ENCODE assay signal across 20 cellular contexts in genomic region chrX:16392597-16392996, GRCh38.
DNase-seq lines count a peak whose midpoint lies in the region; ATAC-seq, FAIRE-seq and TF ChIP-seq lines count a peak whose summit lies in the region.
"Had no signal": no experiment of that assay in that cellular context is flagged by ENCODE, and none has a peak within 500 bp of the region (broad histone marks: within the 10 kb centered on the region; RNA-seq: fewer than 3 reads in every experiment).

No MANE protein-coding gene starts in this region.

- no peak overlapping the region for H3K9ac ChIP-seq in astrocyte (ENCODE audit: low read length)
- H3K9ac ChIP-seq: BLaER1 treated with 17β-estradiol and CSF1 and Interleukin-3, amounts not matched to agents 10 nM and 100 nM; GM23248 had no signal

- no peaks in the 10 kb centered on the region for H3K36me3 Mint-ChIP-seq in astrocyte (ENCODE audit: low read depth, unreplicated experiment)
- no peaks in the 10 kb centered on the region for H3K36me3 Mint-ChIP-seq in activated T-cell treated with anti-CD3 and anti-CD28 coated beads, Interleukin-2, amount 50 U/mL, for 4 hours (ENCODE audit: insufficient read depth)
- H3K36me3 Mint-ChIP-seq: CD8-positive, alpha-beta T cell had no signal

- H2AFZ ChIP-seq in astrocyte (ENCODE audit: low read depth, low read length) (no peak overlapping the region), hepatocyte (no peak overlapping the region)
- H2AFZ ChIP-seq: GM23248 had no signal

- WGBS in hepatocyte (ENCODE audit: low lambda C conversion rate, missing lambda C conversion rate), result 98% methylated on average over 2 of the region's 2 CpGs

- no peaks in the 10 kb centered on the region for H4K20me1 ChIP-seq in astrocyte (ENCODE audit: insufficient read depth, low read length)
- no peaks in the 10 kb centered on the region for H4K20me1 ChIP-seq in hepatocyte (ENCODE audit: insufficient read depth, poor library complexity, severe bottlenecking)
- H4K20me1 ChIP-seq: BLaER1 treated with 17β-estradiol and CSF1 and Interleukin-3, amounts not matched to agents 10 nM and 100 nM had no signal

- H3K36me3 ChIP-seq in astrocyte (ENCODE audit: insufficient read depth, low read length) (no peaks in the 10 kb centered on the region), hepatocyte (replicated peaks; ENCODE audit: insufficient read depth, low read depth) (no peaks in the 10 kb centered on the region)
- H3K36me3 ChIP-seq: BLaER1 treated with 17β-estradiol and CSF1 and Interleukin-3, amounts not matched to agents 10 nM and 100 nM had no signal

- H3K4me3 ChIP-seq in astrocyte (ENCODE audit: insufficient read depth, low read depth, low read length), result no peak overlapping the region
- no peak overlapping the region for H3K4me3 ChIP-seq in hepatocyte
- H3K4me3 ChIP-seq: BLaER1 treated with 17β-estradiol and CSF1 and Interleukin-3, amounts not matched to agents 10 nM and 100 nM; GM23248 had no signal

- no peak overlapping the region for H3K27ac ChIP-seq in astrocyte (ENCODE audit: low read depth, low read length)
- H3K27ac ChIP-seq in hepatocyte, result no peak overlapping the region
- H3K27ac ChIP-seq: BLaER1 treated with 17β-estradiol and CSF1 and Interleukin-3, amounts not matched to agents 10 nM and 100 nM; GM23248 had no signal

- no peak overlapping the region for H3K27ac Mint-ChIP-seq in astrocyte (ENCODE audit: unreplicated experiment)
- H3K27ac Mint-ChIP-seq: B cell; CD8-positive, alpha-beta T cell had no signal

- H3K9me2 ChIP-seq in hepatocyte (replicated peaks; ENCODE audit: insufficient read depth), result no peaks in the 10 kb centered on the region

- ATAC-seq in activated T-cell treated with anti-CD3 and anti-CD28 coated beads, Interleukin-2, amount 50 U/mL, for 4 hours, result no peak
- ATAC-seq in HG03520 (IDR thresholded peaks at IDR 0.05; ENCODE audit: unreplicated experiment), result no peak
- ATAC-seq: CD8-positive, alpha-beta T cell had no signal

- no peaks in the 10 kb centered on the region for H3K27me3 Mint-ChIP-seq in astrocyte (ENCODE audit: low read depth, unreplicated experiment)
- H3K27me3 Mint-ChIP-seq in activated T-cell treated with anti-CD3 and anti-CD28 coated beads, Interleukin-2, amount 50 U/mL, for 4 hours (ENCODE audit: low read depth), result no peaks in the 10 kb centered on the region
- H3K27me3 Mint-ChIP-seq: B cell had no signal

- peak; percentile 50 for FAIRE-seq in G401.6 (lab: Jason Lieb, UNC)
- FAIRE-seq in astrocyte (lab: Jason Lieb, UNC), result peak; percentile 77
- FAIRE-seq in frontal cortex (lab: Jason Lieb, UNC), result peak; percentile 87
- FAIRE-seq: GM12892, GM18507 had no signal

- H3K9me3 Mint-ChIP-seq in astrocyte (ENCODE audit: unreplicated experiment), result no peaks in the 10 kb centered on the region
- no peaks in the 10 kb centered on the region for H3K9me3 Mint-ChIP-seq in activated T-cell treated with anti-CD3 and anti-CD28 coated beads, Interleukin-2, amount 50 U/mL, for 4 hours
- H3K9me3 Mint-ChIP-seq: CD8-positive, alpha-beta T cell had no signal

- no peak overlapping the region for H3K4me2 ChIP-seq in astrocyte (ENCODE audit: low read length)
- H3K4me2 ChIP-seq in hepatocyte, result no peak overlapping the region
- H3K4me2 ChIP-seq: BLaER1 treated with 17β-estradiol and CSF1 and Interleukin-3, amounts not matched to agents 10 nM and 100 nM had no signal

- H3K4me1 ChIP-seq in astrocyte (ENCODE audit: insufficient read depth, low read length) (no peaks in the 10 kb centered on the region), hepatocyte (ENCODE audit: insufficient read depth) (no peaks in the 10 kb centered on the region)
- H3K4me1 ChIP-seq: BLaER1 treated with 17β-estradiol and CSF1 and Interleukin-3, amounts not matched to agents 10 nM and 100 nM had no signal

- DNase-seq in astrocyte (ENCODE audit: low read depth) (no peak), frontal cortex (ENCODE audit: low spot score in 2 of 2) (no peak), hepatocyte (ENCODE audit: low spot score) (no peak), H4 (ENCODE audit: low spot score) (no peak)
- no peak for DNase-seq in activated T-cell treated with anti-CD3 and anti-CD28 coated beads, Interleukin-2, amount 50 U/mL, for 4 hours
- DNase-seq: 8988T; Calu3; CD8-positive, alpha-beta T cell; DMS 273 treated with DMSO at 0.1 percent for 48 hours; DMS53; DND-41; EL; GM23248; H7 had no signal

- H3K27me3 ChIP-seq in astrocyte (ENCODE audit: insufficient read depth, low read length), result no peaks in the 10 kb centered on the region
- H3K27me3 ChIP-seq in hepatocyte, result no peaks in the 10 kb centered on the region

- no peaks in the 10 kb centered on the region for H3K79me2 ChIP-seq in astrocyte (ENCODE audit: insufficient read depth, low read length)
- H3K79me2 ChIP-seq in hepatocyte, result no peaks in the 10 kb centered on the region

- TF ChIP-seq CTCF in astrocyte (IDR thresholded peaks at IDR 0.05; ENCODE audit: insufficient read depth, low read depth, low read length), result no peak
- TF ChIP-seq CTCF in hepatocyte (IDR thresholded peaks at IDR 0.05; ENCODE audit: poor library complexity), result no peak

- no peaks in the 10 kb centered on the region for H3K4me1 Mint-ChIP-seq in astrocyte (ENCODE audit: low read depth, unreplicated experiment)
- no peaks in the 10 kb centered on the region for H3K4me1 Mint-ChIP-seq in activated T-cell treated with anti-CD3 and anti-CD28 coated beads, Interleukin-2, amount 50 U/mL, for 4 hours (ENCODE audit: low read depth)
- H3K4me1 Mint-ChIP-seq: B cell had no signal

- H3K4me3 Mint-ChIP-seq in astrocyte (ENCODE audit: unreplicated experiment), result no peak overlapping the region
- no peak overlapping the region for H3K4me3 Mint-ChIP-seq in activated T-cell treated with anti-CD3 and anti-CD28 coated beads, Interleukin-2, amount 50 U/mL, for 4 hours
- H3K4me3 Mint-ChIP-seq: B cell; CD8-positive, alpha-beta T cell had no signal

- H3K9me3 ChIP-seq in astrocyte (ENCODE audit: insufficient read depth, low read depth, low read length) (no peaks in the 10 kb centered on the region), hepatocyte (ENCODE audit: low read depth) (no peaks in the 10 kb centered on the region)
